In genomic region chr15:35085176-35085919, GRCh38 we compare ENCODE assay signal across 11 cellular contexts. TPM values are rescaled to one million over a fixed set of nuclear protein-coding genes. Genes with fewer than 3 reads are reported as not detected.
"Had no signal": no experiment of that assay in that cellular context is flagged by ENCODE, and none has a peak within 500 bp of the region (broad histone marks: within the 10 kb centered on the region; RNA-seq: fewer than 3 reads in every experiment).

TSS of gene NANOGP8 (minus strand) at chr15:35085295. CDS start at chr15:35085110, 185 bp downstream.

RNA-seq across cellular contexts. Expression of gene NANOGP8, which starts in this region (rescaled TPM):
- total RNA-seq: chondrocyte, colonic mucosa, dermis microvascular lymphatic vessel endothelial cell, gastrocnemius medialis, glomerular endothelial cell, hepatocyte, mammary epithelial cell, mesenteric fat pad had no signal
- polyA plus RNA-seq: immature natural killer cell, liver, lung, mammary epithelial cell had no signal
